ENCODE assay signal across 29 cellular contexts in genomic region chr10:62467509-62467908, GRCh38.
DNase-seq lines count a peak whose midpoint lies in the region; ATAC-seq, FAIRE-seq and TF ChIP-seq lines count a peak whose summit lies in the region.
"Had no signal": no experiment of that assay in that cellular context is flagged by ENCODE, and none has a peak within 500 bp of the region (broad histone marks: within the 10 kb centered on the region; RNA-seq: fewer than 3 reads in every experiment).

No MANE protein-coding gene starts in this region.

- H2BK5ac ChIP-seq in IMR-90 (ENCODE audit: low read depth, low read length, poor library complexity, severe bottlenecking), result no peak overlapping the region

- no peak overlapping the region for H3K9ac ChIP-seq in IMR-90 (ENCODE audit: low read depth, low read length)

- no peak overlapping the region for H3K14ac ChIP-seq in IMR-90 (replicated peaks; ENCODE audit: low read depth, low read length)

- H3K27me3 ChIP-seq in IMR-90 (ENCODE audit: control insufficient read depth, insufficient read depth, low read length) (no peaks in the 10 kb centered on the region), bronchial epithelial cell (ENCODE audit: control insufficient read depth, insufficient read depth, low read length) (no peaks in the 10 kb centered on the region), kidney epithelial cell (ENCODE audit: control insufficient read depth, insufficient read depth, low read length) (no peaks in the 10 kb centered on the region), spleen (replicated peaks in 1 of 7) (no peaks in the 10 kb centered on the region)
- H3K27me3 ChIP-seq: cardiac muscle cell, left lung, Peyer's patch, SJCRH30, upper lobe of left lung had no signal

- H2AK9ac ChIP-seq in IMR-90 (replicated peaks; ENCODE audit: low read depth, low read length, poor library complexity), result no peak overlapping the region

- H4K20me1 ChIP-seq in IMR-90 (ENCODE audit: insufficient read depth, low read length), result no peaks in the 10 kb centered on the region

- H3K9me3 ChIP-seq in IMR-90 (ENCODE audit: control insufficient read depth, insufficient read depth, low read length) (peaks cover 9% of the 10 kb centered on the region), spleen (peaks cover 0 to 21% (median 18%) of the 10 kb centered on the region in 8 donors)
- H3K9me3 ChIP-seq: SJCRH30 had no signal

- no peak overlapping the region for H3K56ac ChIP-seq in IMR-90 (ENCODE audit: extremely low read depth, insufficient read depth, low read length)

- POLR2A ChIA-PET in IMR-90 (lab: Charles Lee; ENCODE audit: unreplicated experiment), result no interaction called here

- H2BK20ac ChIP-seq in IMR-90 (ENCODE audit: low read depth, low read length), result no peak overlapping the region

- TF ChIP-seq RAD21 in IMR-90 (IDR thresholded peaks at IDR 0.05; ENCODE audit: low read length), result no peak

- H4K8ac ChIP-seq in IMR-90 (ENCODE audit: low read depth in 2 of 2, low read length in 2 of 2), result no peak overlapping the region

- intact Hi-C loops in IMR-90 (cut with micrococcal nuclease), result no loop called here
- intact Hi-C loops in spleen (cut with DNase I; ENCODE audit: low total_unique reads), result no loop called here

- H2AFZ ChIP-seq in IMR-90 (replicated peaks; ENCODE audit: low read length, poor library complexity), result no peak overlapping the region

- no peak overlapping the region for H3K23ac ChIP-seq in IMR-90 (ENCODE audit: low read depth, low read length)

- TF ChIP-seq POLR2A in IMR-90 (IDR thresholded peaks at IDR 0.05; ENCODE audit: low read depth, low read length), result no peak
- TF ChIP-seq POLR2A in spleen (IDR thresholded peaks at IDR 0.05), result no peak

- no peak overlapping the region for H2AK5ac ChIP-seq in IMR-90 (ENCODE audit: low read depth, low read length)

- no peak overlapping the region for H4K5ac ChIP-seq in IMR-90 (ENCODE audit: low read depth, low read length)

- no peaks in the 10 kb centered on the region for H3K79me1 ChIP-seq in IMR-90 (ENCODE audit: low read depth in 1 of 2, low read length in 2 of 2)

- H3K36me3 ChIP-seq in IMR-90 (ENCODE audit: control insufficient read depth, insufficient read depth, low read length) (no peaks in the 10 kb centered on the region), bronchial epithelial cell (ENCODE audit: control insufficient read depth, insufficient read depth, low read length) (no peaks in the 10 kb centered on the region), kidney epithelial cell (ENCODE audit: control insufficient read depth, insufficient read depth, low read length) (no peaks in the 10 kb centered on the region), spleen (no peaks in the 10 kb centered on the region)
- H3K36me3 ChIP-seq: cardiac muscle cell, left lung, Peyer's patch, SJCRH30, upper lobe of left lung had no signal

- dilution Hi-C loops in IMR-90 (cut with HindIII; ENCODE audit: low sequenced_read_pairs, unreplicated experiment), result no loop called here

- H3K4me2 ChIP-seq in IMR-90 (ENCODE audit: low read depth, low read length), result no peak overlapping the region

- H2BK15ac ChIP-seq in IMR-90 (ENCODE audit: low read depth, low read length), result no peak overlapping the region

- peak; percentile 64 for ATAC-seq in IMR-90 (ENCODE audit: low read depth)
- no peak for ATAC-seq in HG03159 (IDR thresholded peaks at IDR 0.05; ENCODE audit: unreplicated experiment)
- ATAC-seq in GM18498 (IDR thresholded peaks at IDR 0.05; ENCODE audit: unreplicated experiment), result no peak
- ATAC-seq: activated CD8-positive, alpha-beta T cell treated with anti-CD3 and anti-CD28 coated beads, Interleukin-2, amount 10 ng/mL, durations not matched to agents 7 days and 5 days; left lung had no signal

- H3K4me1 ChIP-seq in IMR-90 (ENCODE audit: control insufficient read depth, insufficient read depth, low read length) (0 out of 2 replicates have a peak, but pooled peaks cover 2% of the 10 kb centered on the region), spleen (no peaks in the 10 kb centered on the region)
- H3K4me1 ChIP-seq: left lung, Peyer's patch, SJCRH30, upper lobe of left lung had no signal

- H3K18ac ChIP-seq in IMR-90 (ENCODE audit: low read depth, low read length), result no peak overlapping the region

- no peak overlapping the region for H3K4ac ChIP-seq in IMR-90 (ENCODE audit: low read depth, low read length)

- no peak overlapping the region for H4K91ac ChIP-seq in IMR-90 (ENCODE audit: insufficient read depth, low read depth, low read length)

- CTCF ChIA-PET in IMR-90 (lab: Yijun Ruan, JAX), result interaction anchor here (0.9 kb wide), 1 partner anchor 24 kb away, joined by 3 read pairs; no protein-coding TSS in a partner anchor

- BruUV-seq in IMR-90 (replicated peaks; lab: Mats Ljungman, UMichigan), result no TSS peak

- H3K4me3 ChIP-seq in IMR-90 (ENCODE audit: insufficient read depth, low read depth, low read length) (no peak overlapping the region), bronchial epithelial cell (ENCODE audit: low read depth, low read length) (no peak overlapping the region), kidney epithelial cell (ENCODE audit: low read depth, low read length) (no peak overlapping the region), spleen (no peak overlapping the region)
- H3K4me3 ChIP-seq: cardiac muscle cell, left lung, Peyer's patch, SJCRH30, skin epidermis, upper lobe of left lung had no signal

- DNase-seq in AG20443 (ENCODE audit: low spot score) (peak; percentile 34), IMR-90 (peak; percentile 52), bronchial epithelial cell (ENCODE audit: low read depth) (peak; percentile 46), kidney epithelial cell (ENCODE audit: low read depth) (peak; percentile 23), cerebellum (ENCODE audit: low spot score) (no peak), spleen (no peak)
- DNase-seq: activated CD4-positive, CD25-positive, alpha-beta regulatory T cell treated with anti-CD3 and anti-CD28 coated beads, Interleukin-2, amount 50 U/mL, for 72 hours; activated CD8-positive, alpha-beta T cell treated with anti-CD3 and anti-CD28 coated beads, Interleukin-2, amount 10 ng/mL, durations not matched to agents 7 days and 5 days; activated effector memory CD4-positive, alpha-beta T cell treated with anti-CD3 and anti-CD28 coated beads, Interleukin-2, amount 50 U/mL, for 16 hours; activated T-cell treated with anti-CD3 and anti-CD28 coated beads for 4 hours; KBM-7; left lung; MM.1S; naive B cell; NCI-H146; NCI-H524; NK-92 treated with Interleukin-12 subunit alpha and Interleukin-12 subunit beta, amount 100 ng/mL, for 24 hours; nucleus accumbens; Peyer's patch; SJCRH30; stimulated activated CD4-positive, alpha-beta T cell treated with anti-CD3 and anti-CD28 coated beads, Interleukin-2, amount 100 ng/mL, for 24 hours; substantia nigra; T-helper 1 cell; upper lobe of left lung had no signal

- H3K9me1 ChIP-seq in IMR-90 (ENCODE audit: insufficient read depth, low read length), result no peaks in the 10 kb centered on the region

- FAIRE-seq in bronchial epithelial cell (lab: Jason Lieb, UNC), result no peak

- in situ Hi-C loops in IMR-90 (cut with MboI; ENCODE audit: low sequenced_read_pairs), result no loop called here

- no peak overlapping the region for H2BK120ac ChIP-seq in IMR-90 (ENCODE audit: low read depth, low read length)

- 70% methylated on average over 3 of the region's 3 CpGs; no CpG with 5 or more reads in 1 of the 2 experiments for WGBS in IMR-90 (ENCODE audit: extremely low coverage in 2 of 2, insufficient read length in 1 of 2), 2 experiments
- 89 to 93% (median 93%) methylated on average over 3 of the region's 3 CpGs for WGBS in spleen, 5 donors

- no peak for TF ChIP-seq CTCF in IMR-90 (conservative IDR thresholded peaks at IDR 0.05; ENCODE audit: low read depth, low read length)
- no peak for TF ChIP-seq CTCF in bronchial epithelial cell (IDR thresholded peaks at IDR 0.05; ENCODE audit: insufficient read depth, low read length, severe bottlenecking)
- no peak for TF ChIP-seq CTCF in kidney epithelial cell (IDR thresholded peaks at IDR 0.05; ENCODE audit: insufficient read depth, low read length, poor library complexity, severe bottlenecking)
- TF ChIP-seq CTCF in spleen (IDR thresholded peaks at IDR 0.05 in 8 of 11, conservative IDR thresholded peaks at IDR 0.05 in 3 of 11), result no peak

- H3K27ac ChIP-seq in IMR-90 (ENCODE audit: insufficient read depth, low read length) (no peak overlapping the region), spleen (no peak overlapping the region)
- H3K27ac ChIP-seq: C4-2B, cardiac muscle cell, left lung, Peyer's patch, SJCRH30, skin epidermis, upper lobe of left lung had no signal

TF ChIP-seq in IMR-90, 13 proteins besides CTCF, POLR2A, EP300 and RAD21:
- no peak for TF ChIP-seq MAFK (IDR thresholded peaks at IDR 0.05; ENCODE audit: low read depth, low read length)

Comparison
In these comparisons a context has a peak if more than half of its experiments do, and no peak if none do; other contexts are left out.
1. DNase-seq: peak in AG20443 (single experiment), IMR-90 (single experiment), bronchial epithelial cell (single experiment) and kidney epithelial cell (single experiment); none in cerebellum (single experiment) and spleen (single experiment).